24 cellular contexts compared by ENCODE assay signal in the genomic region with DNA sequence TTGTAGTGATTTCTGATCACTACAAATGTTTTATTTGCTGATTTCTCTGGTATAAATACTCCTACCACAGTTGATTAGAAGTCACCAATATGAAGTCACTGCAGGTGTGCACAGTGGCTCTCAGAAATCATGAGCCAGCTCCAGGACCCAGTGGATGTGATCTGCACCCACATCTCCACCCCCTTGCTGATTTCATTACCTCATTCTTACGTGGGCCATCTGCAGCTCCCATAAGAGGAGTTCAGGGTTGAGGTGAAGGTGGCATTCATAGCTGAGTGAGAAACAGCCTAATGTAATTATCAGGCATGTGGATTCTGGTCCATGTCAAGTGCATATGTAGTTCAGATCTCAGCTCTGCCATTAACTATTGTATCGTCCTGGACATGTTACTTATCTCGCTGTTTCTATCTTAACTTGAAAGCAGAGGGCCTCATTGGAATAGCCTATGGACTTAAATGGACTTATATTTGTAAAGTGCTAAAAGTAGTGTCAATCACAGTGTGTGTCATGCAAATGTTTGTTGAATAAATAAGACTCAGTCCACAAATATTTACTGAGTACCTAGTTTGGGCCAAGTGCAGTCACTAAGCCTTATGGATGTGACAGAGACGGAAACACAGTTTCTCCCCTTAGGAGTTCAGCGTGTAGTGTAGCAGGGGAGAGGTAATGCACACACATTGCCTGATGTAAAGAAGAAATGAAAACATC.
"Had no signal": no experiment of that assay in that cellular context is flagged by ENCODE, and none has a peak within 500 bp of the region (broad histone marks: within the 10 kb centered on the region; RNA-seq: fewer than 3 reads in every experiment).

No MANE protein-coding gene starts in this region.

- H3K36me3 ChIP-seq: heart right ventricle, neutrophil, pancreas, right atrium auricular region, transverse colon had no signal

- H3K9me3 Mint-ChIP-seq: activated naive CD4-positive, alpha-beta T cell treated with anti-CD3 and anti-CD28 coated beads, Interleukin-2, amount 50 U/mL, for 24 hours; memory B cell; natural killer cell treated with Interleukin-12 subunit alpha and Interleukin-12 subunit beta and Interleukin-15 and Interleukin-18, amount 100 ng/mL, for 72 hours had no signal

- H3K4me1 Mint-ChIP-seq: memory B cell had no signal

- H3K27ac ChIP-seq: body of pancreas, heart right ventricle, neutrophil, pancreas, psoas muscle, right atrium auricular region, transverse colon, VCaP had no signal

- FAIRE-seq: endometrium, pancreas, urothelium cell line had no signal

- DNase-seq: activated CD4-positive, alpha-beta T cell treated with anti-CD3 and anti-CD28 coated beads, Interleukin-2, amount 50 U/mL, for 1 hour; activated CD8-positive, alpha-beta T cell treated with anti-CD3 and anti-CD28 coated beads, Interleukin-2, amount 10 ng/mL, durations not matched to agents 7 days and 5 days; activated gamma-delta T cell treated with Interleukin-2 at 50 U/mL for 16 hours; anterior cingulate cortex; body of pancreas; effector CD4-positive, alpha-beta T cell; heart right ventricle; islet precursor cell; left cardiac atrium; pancreas; psoas muscle; stimulated activated CD4-positive, alpha-beta T cell treated with anti-CD3 and anti-CD28 coated beads, Interleukin-4, amount 100 ng/mL, for 24 hours; stimulated activated naive CD4-positive, alpha-beta T cell treated with Interleukin-2 at 50 U/mL for 16 hours; substantia nigra; transverse colon had no signal

- H3K4me1 ChIP-seq: body of pancreas, heart right ventricle, pancreas, psoas muscle, right atrium auricular region, transverse colon had no signal

- H3K27me3 ChIP-seq: body of pancreas, neutrophil, pancreas, right atrium auricular region, transverse colon had no signal

- H3K4me3 Mint-ChIP-seq: activated CD8-positive, alpha-beta T cell treated with anti-CD3 and anti-CD28 coated beads, Interleukin-2, amount 10 ng/mL, durations not matched to agents 7 days and 5 days; activated naive CD4-positive, alpha-beta T cell treated with anti-CD3 and anti-CD28 coated beads, Interleukin-2, amount 50 U/mL, for 24 hours; memory B cell; natural killer cell treated with Interleukin-12 subunit alpha and Interleukin-12 subunit beta and Interleukin-15 and Interleukin-18, amount 100 ng/mL, for 72 hours had no signal

- H3K27me3 Mint-ChIP-seq: memory B cell had no signal

- H3K27ac Mint-ChIP-seq: activated CD8-positive, alpha-beta T cell treated with anti-CD3 and anti-CD28 coated beads, Interleukin-2, amount 10 ng/mL, durations not matched to agents 7 days and 5 days; activated naive CD4-positive, alpha-beta T cell treated with anti-CD3 and anti-CD28 coated beads, Interleukin-2, amount 50 U/mL, for 24 hours; memory B cell; natural killer cell treated with Interleukin-12 subunit alpha and Interleukin-12 subunit beta and Interleukin-15 and Interleukin-18, amount 100 ng/mL, for 72 hours had no signal

- H3K36me3 Mint-ChIP-seq: activated naive CD4-positive, alpha-beta T cell treated with anti-CD3 and anti-CD28 coated beads, Interleukin-2, amount 50 U/mL, for 24 hours; memory B cell; natural killer cell treated with Interleukin-12 subunit alpha and Interleukin-12 subunit beta and Interleukin-15 and Interleukin-18, amount 100 ng/mL, for 72 hours had no signal

- H3K4me3 ChIP-seq: body of pancreas, heart right ventricle, pancreas, psoas muscle, right atrium auricular region, transverse colon had no signal

- H3K9me3 ChIP-seq: body of pancreas, neutrophil, pancreas, psoas muscle, right atrium auricular region, transverse colon had no signal

- ATAC-seq: activated CD4-positive, CD25-positive, alpha-beta regulatory T cell treated with anti-CD3 and anti-CD28 coated beads, Interleukin-2, amount 50 U/mL, for 24 hours; activated CD8-positive, alpha-beta T cell treated with anti-CD3 and anti-CD28 coated beads, Interleukin-2, amount 10 ng/mL, durations not matched to agents 7 days and 5 days; body of pancreas; heart right ventricle; left cardiac atrium; natural killer cell treated with Interleukin-12 subunit alpha and Interleukin-12 subunit beta and Interleukin-15 and Interleukin-18, amount 100 ng/mL, for 72 hours; pancreas; psoas muscle had no signal
